Comparison of ENCODE assay signal across 8 cellular contexts in the genomic region with DNA sequence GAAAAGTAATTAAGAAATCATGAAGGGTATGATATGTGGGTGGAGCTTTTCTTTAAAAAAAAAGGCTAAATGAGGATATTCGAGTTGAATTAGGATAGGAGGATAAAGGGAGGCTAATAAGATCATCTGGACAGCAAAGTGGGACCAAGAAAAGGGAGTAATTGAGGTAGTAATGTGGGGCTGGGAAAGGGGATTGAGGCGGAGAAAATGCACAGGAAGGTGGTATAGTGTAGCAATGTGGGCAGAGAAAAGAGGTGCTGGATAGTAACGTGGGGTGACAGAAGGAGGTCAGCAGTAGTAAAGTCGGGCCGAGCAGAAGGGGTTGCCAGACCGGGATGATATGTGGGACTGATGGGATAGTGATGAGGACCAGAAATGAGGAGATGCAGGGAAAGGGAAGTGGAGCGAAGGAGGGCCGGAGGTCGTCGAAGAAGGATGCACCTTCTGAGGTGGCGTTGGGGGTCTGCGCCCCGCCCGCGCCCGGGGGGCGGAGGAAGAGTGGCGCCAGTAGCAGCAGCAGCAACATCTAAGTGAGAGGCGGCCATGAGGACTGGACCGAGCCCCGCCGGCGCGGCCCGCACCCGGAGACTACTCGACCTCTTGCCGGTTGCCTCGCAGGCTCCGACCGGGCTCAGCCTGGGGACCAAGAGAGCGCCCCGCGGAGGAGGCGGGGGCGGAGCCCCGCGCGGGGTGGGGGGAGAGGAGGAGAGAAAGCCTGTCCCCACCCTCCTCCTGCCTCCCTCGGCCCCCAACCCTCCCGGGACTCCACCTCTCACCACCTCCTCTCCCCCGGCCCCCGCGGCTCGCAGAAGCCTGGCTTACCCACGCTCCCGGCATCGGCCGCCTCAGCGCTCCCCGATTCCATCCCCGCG. TPM values are rescaled to one million over a fixed set of nuclear protein-coding genes. Genes with fewer than 3 reads are reported as not detected.
DNase-seq lines count a peak whose midpoint lies in the region; ATAC-seq and TF ChIP-seq lines count a peak whose summit lies in the region.

No MANE protein-coding gene starts in this region.

- peaks cover 0 to 25% of the 10 kb centered on the region in 2 donors for H3K27me3 ChIP-seq in left lung

- peak overlapping the region; percentile 75 for H3K4me3 Mint-ChIP-seq in activated CD4-positive, alpha-beta T cell treated with anti-CD3 and anti-CD28 coated beads for 36 hours

- TF ChIP-seq CTCF in coronary artery (IDR thresholded peaks at IDR 0.05) (no peak), left lung (IDR thresholded peaks at IDR 0.05) (no peak)

- H3K36me3 Mint-ChIP-seq in activated CD4-positive, alpha-beta T cell treated with anti-CD3 and anti-CD28 coated beads for 36 hours (ENCODE audit: low read depth): no peaks in the 10 kb centered on the region

- CTCF ChIA-PET in activated CD4-positive, alpha-beta T cell treated with anti-CD3 and anti-CD28 coated beads for 36 hours (lab: Charles Lee): interaction anchor here (2.0 to 9.6 kb wide), 3 partner anchors 18 to 21 kb away, joined by 13 to 84 read pairs (median 16); no protein-coding TSS in a partner anchor

- ATAC-seq in GM21390 (IDR thresholded peaks at IDR 0.05; ENCODE audit: unreplicated experiment) (peak; percentile 35), left lung (peak; percentile 43)
- ATAC-seq in activated CD4-positive, alpha-beta T cell treated with anti-CD3 and anti-CD28 coated beads for 36 hours: peak; percentile 30

- POLR2A ChIA-PET in activated CD4-positive, alpha-beta T cell treated with anti-CD3 and anti-CD28 coated beads for 36 hours (lab: Charles Lee): interaction anchor here (0.6 kb wide), 1 partner anchor 61 kb away, joined by 3 read pairs; no protein-coding TSS in a partner anchor

- peaks cover 6 to 42% of the 10 kb centered on the region in 2 donors for H3K4me1 ChIP-seq in left lung

- DNase-seq in AG20443 (ENCODE audit: low spot score) (peak; percentile 71), NCI-H1417 (lab: John Stamatoyannopoulos, UW) (peak; percentile 17 to 79 (median 78)), coronary artery (ENCODE audit: low spot score) (no peak), left lung (peak; percentile 76 to 90), GM19240 (ENCODE audit: insufficient read length, low spot score) (no peak)
- peak; percentile 72 for DNase-seq in activated CD4-positive, alpha-beta T cell treated with anti-CD3 and anti-CD28 coated beads for 36 hours
- DNase-seq in stimulated activated CD4-positive, alpha-beta T cell treated with anti-CD3 and anti-CD28 coated beads, Interleukin-4, amount 100 ng/mL, for 48 hours (ENCODE audit: low read depth in 2 of 2): peak; percentile 24 to 27

- H3K27ac Mint-ChIP-seq in activated CD4-positive, alpha-beta T cell treated with anti-CD3 and anti-CD28 coated beads for 36 hours: peak overlapping the region; percentile 1

- peak overlapping the region; percentile 82 to 84 for H3K27ac ChIP-seq in coronary artery
- H3K27ac ChIP-seq in left lung: peak overlapping the region; percentile 6 to 55

- no peaks in the 10 kb centered on the region for H3K36me3 ChIP-seq in left lung

- H3K9me3 ChIP-seq in left lung: no peaks in the 10 kb centered on the region

- H3K9me3 Mint-ChIP-seq in activated CD4-positive, alpha-beta T cell treated with anti-CD3 and anti-CD28 coated beads for 36 hours (ENCODE audit: low read depth): no peaks in the 10 kb centered on the region

- H3K4me3 ChIP-seq in coronary artery (peak overlapping the region; percentile 89), left lung (peak overlapping the region; percentile 64 to 72)

- intact Hi-C loops in activated CD4-positive, alpha-beta T cell treated with anti-CD3 and anti-CD28 coated beads for 36 hours (cut with DNase I, micrococcal nuclease): loop anchor here (2.0 to 5.0 kb wide), 2 partner anchors 19 to 90 kb away; partner anchors contain the start of gene HLA-F (in 1 of the 2)
- intact Hi-C loops in left lung (cut with DNase I): no loop called here

- H3K27me3 Mint-ChIP-seq in activated CD4-positive, alpha-beta T cell treated with anti-CD3 and anti-CD28 coated beads for 36 hours: no peaks in the 10 kb centered on the region

- peaks cover 50% of the 10 kb centered on the region for H3K4me1 Mint-ChIP-seq in activated CD4-positive, alpha-beta T cell treated with anti-CD3 and anti-CD28 coated beads for 36 hours

RNA-seq across cellular contexts. Expression of gene GABBR1, which starts 0.9 kb away (rescaled TPM):
- total RNA-seq in activated CD4-positive, alpha-beta T cell treated with anti-CD3 and anti-CD28 coated beads for 36 hours: 10 to 100 TPM; 25.8 to 35.9 TPM
- 10 to 100 TPM; 25.0 to 32.0 TPM for total RNA-seq in left lung

RNA-seq across cellular contexts. Expression of gene MOG, which starts 24.8 kb away (rescaled TPM):
- not detected for total RNA-seq in activated CD4-positive, alpha-beta T cell treated with anti-CD3 and anti-CD28 coated beads for 36 hours
- not detected for total RNA-seq in left lung

RNA-seq across cellular contexts. Expression of gene OR2H2, which starts 47.2 kb away (rescaled TPM):
- not detected for total RNA-seq in activated CD4-positive, alpha-beta T cell treated with anti-CD3 and anti-CD28 coated beads for 36 hours
- not detected for total RNA-seq in left lung

RNA-seq across cellular contexts. Expression of gene ZFP57, which starts 48.9 kb away (rescaled TPM):
- not detected for total RNA-seq in activated CD4-positive, alpha-beta T cell treated with anti-CD3 and anti-CD28 coated beads for 36 hours
- not detected for total RNA-seq in left lung

Comparison
In these comparisons a context has a peak if more than half of its experiments do, and no peak if none do; other contexts are left out.
1. DNase-seq: peak in AG20443 (single experiment), NCI-H1417 (3 of 3), activated CD4-positive, alpha-beta T cell treated with anti-CD3 and anti-CD28 coated beads for 36 hours (single experiment), left lung (2 of 2) and stimulated activated CD4-positive, alpha-beta T cell treated with anti-CD3 and anti-CD28 coated beads, Interleukin-4, amount 100 ng/mL, for 48 hours (2 of 2); none in coronary artery (single experiment) and GM19240 (single experiment).
2. intact Hi-C loops: an anchor here in activated CD4-positive, alpha-beta T cell treated with anti-CD3 and anti-CD28 coated beads for 36 hours (2.0 to 5.0 kb wide); none called in left lung.
3. Peak in every context shown above with its lines, with median percentiles within 50 percentile points of each other: ATAC-seq.